ENCODE assay signal across 8 cellular contexts in the genomic region with DNA sequence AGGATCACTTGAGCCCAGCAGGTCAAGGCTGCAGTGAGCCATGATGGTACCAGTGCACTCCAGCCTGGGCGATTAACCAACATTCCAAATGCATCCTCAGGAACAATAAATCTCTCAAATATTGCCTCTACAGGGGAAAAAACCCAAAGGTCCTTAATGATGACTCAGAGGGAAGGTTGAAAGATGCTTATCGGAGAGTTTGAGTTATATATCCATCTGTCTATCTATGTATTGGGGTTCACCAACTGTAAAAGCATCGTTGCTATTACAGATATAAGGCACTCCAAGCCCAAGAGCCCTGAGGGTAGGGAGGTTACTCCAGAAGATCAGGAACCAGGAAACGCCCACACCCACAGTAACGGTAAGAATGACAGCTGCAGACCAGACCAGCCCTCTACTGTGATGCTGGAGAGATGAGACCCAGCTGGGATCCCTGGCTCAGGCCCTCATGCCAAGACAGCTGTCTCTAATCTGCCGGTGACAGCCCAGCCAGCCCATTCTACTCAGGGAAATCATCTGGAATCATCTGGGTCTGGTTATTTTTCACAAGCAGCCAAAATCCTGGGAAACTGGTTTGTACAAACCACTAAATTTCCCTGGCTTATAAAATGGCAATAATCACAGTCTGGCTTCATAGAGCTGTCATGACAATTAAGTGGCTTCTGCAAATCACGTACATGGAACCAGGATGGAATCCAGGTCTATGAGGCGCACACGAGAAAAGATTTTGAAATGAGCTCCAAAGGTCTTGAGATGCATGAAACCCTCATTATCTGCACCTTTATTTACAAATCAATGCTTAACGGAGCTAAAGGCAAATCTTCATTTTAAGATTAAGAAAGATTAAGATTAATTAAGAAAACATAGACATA. TPM values are rescaled to one million over a fixed set of nuclear protein-coding genes. Genes with fewer than 3 reads are reported as not detected.
DNase-seq lines count a peak whose midpoint lies in the region; ATAC-seq and TF ChIP-seq lines count a peak whose summit lies in the region.

No MANE protein-coding gene starts in this region.

- peak in 1 of 2 donors; percentile 38 for ATAC-seq in activated T-cell treated with anti-CD3 and anti-CD28 coated beads, Interleukin-2, amount 50 U/mL, for 4 hours
- peak; percentile 91 to 92 for ATAC-seq in right cardiac atrium
- ATAC-seq in GM21723 (IDR thresholded peaks at IDR 0.05; ENCODE audit: unreplicated experiment), result no peak
- no peak for ATAC-seq in HG03097 (IDR thresholded peaks at IDR 0.05; ENCODE audit: low FRiP score, unreplicated experiment)
- no peak for ATAC-seq in GM19463 (IDR thresholded peaks at IDR 0.05; ENCODE audit: unreplicated experiment)

- peaks cover 3% of the 10 kb centered on the region for H3K9me3 ChIP-seq in HEK293 (ENCODE audit: control insufficient read depth, insufficient read depth, low read depth, low read length)
- H3K9me3 ChIP-seq in right cardiac atrium (ENCODE audit: control insufficient read depth, low read length), result no peaks in the 10 kb centered on the region

- no peaks in the 10 kb centered on the region for H3K9me3 Mint-ChIP-seq in activated T-cell treated with anti-CD3 and anti-CD28 coated beads, Interleukin-2, amount 50 U/mL, for 4 hours

- H3K27me3 ChIP-seq in right cardiac atrium (ENCODE audit: control insufficient read depth, insufficient read depth), result no peaks in the 10 kb centered on the region

- H3K27me3 Mint-ChIP-seq in activated T-cell treated with anti-CD3 and anti-CD28 coated beads, Interleukin-2, amount 50 U/mL, for 4 hours (ENCODE audit: low read depth), result no peaks in the 10 kb centered on the region

- peaks cover 10% of the 10 kb centered on the region for H3K4me1 ChIP-seq in HEK293 (ENCODE audit: control insufficient read depth, insufficient read depth, low read length)
- H3K4me1 ChIP-seq in right cardiac atrium (ENCODE audit: control insufficient read depth, insufficient read depth, low read length), result no peaks in the 10 kb centered on the region

- CTCF ChIA-PET in HEK293 (lab: Yijun Ruan, JAX), result interaction anchor here (0.5 to 13.5 kb wide), 15 partner anchors 8 to 327 kb away, joined by 3 to 749 read pairs (median 5); a partner anchor contains a TSS

- 44% methylated on average over 10 of the region's 10 CpGs for WGBS in right cardiac atrium

- no peaks in the 10 kb centered on the region for H3K36me3 Mint-ChIP-seq in activated T-cell treated with anti-CD3 and anti-CD28 coated beads, Interleukin-2, amount 50 U/mL, for 4 hours (ENCODE audit: insufficient read depth)

- H3K27ac ChIP-seq in HEK293 (ENCODE audit: extremely low read depth, low read depth, low read length) (no peak overlapping the region), right cardiac atrium (ENCODE audit: low read length) (peak overlapping the region; percentile 53)

- peak overlapping the region; percentile 4 for H3K4me3 Mint-ChIP-seq in activated T-cell treated with anti-CD3 and anti-CD28 coated beads, Interleukin-2, amount 50 U/mL, for 4 hours

- H3K4me3 ChIP-seq in HEK293 (ENCODE audit: low read depth, low read length) (no peak overlapping the region), right cardiac atrium (ENCODE audit: low read length) (no peak overlapping the region)

- H3K4me1 Mint-ChIP-seq in activated T-cell treated with anti-CD3 and anti-CD28 coated beads, Interleukin-2, amount 50 U/mL, for 4 hours (ENCODE audit: low read depth), result peaks cover 44% of the 10 kb centered on the region

- H3K36me3 ChIP-seq in HEK293 (ENCODE audit: control insufficient read depth in 2 of 2, insufficient read depth in 1 of 2, low read length in 2 of 2), result no peaks in the 10 kb centered on the region; a peak in 1 of 3 replicates

- POLR2A ChIA-PET in HEK293 (lab: Yijun Ruan, JAX), result interaction anchor here (0.6 to 2.2 kb wide), 9 partner anchors 10 to 150 kb away, joined by 3 to 11 read pairs (median 3); a partner anchor contains a TSS

- DNase-seq in AG08396 (ENCODE audit: low spot score), result peak; percentile 66
- DNase-seq in activated T-cell treated with anti-CD3 and anti-CD28 coated beads, Interleukin-2, amount 50 U/mL, for 4 hours, result no peak
- DNase-seq in right cardiac atrium, result peak; percentile 72 to 83 (median 81)
- no peak for DNase-seq in NCI-H2196 treated with DMSO at 0.1 percent for 48 hours (lab: John Stamatoyannopoulos, UW; ENCODE audit: unreplicated experiment)

- TF ChIP-seq CTCF in HEK293 (tag by site-specific recombination; IDR thresholded peaks at IDR 0.05), result no peak

- intact Hi-C loops in right cardiac atrium (cut with DNase I), result no loop called here

TF ChIP-seq in HEK293, 187 proteins besides CTCF, POLR2A, EP300 and RAD21:
- TF ChIP-seq, protein P1, sequence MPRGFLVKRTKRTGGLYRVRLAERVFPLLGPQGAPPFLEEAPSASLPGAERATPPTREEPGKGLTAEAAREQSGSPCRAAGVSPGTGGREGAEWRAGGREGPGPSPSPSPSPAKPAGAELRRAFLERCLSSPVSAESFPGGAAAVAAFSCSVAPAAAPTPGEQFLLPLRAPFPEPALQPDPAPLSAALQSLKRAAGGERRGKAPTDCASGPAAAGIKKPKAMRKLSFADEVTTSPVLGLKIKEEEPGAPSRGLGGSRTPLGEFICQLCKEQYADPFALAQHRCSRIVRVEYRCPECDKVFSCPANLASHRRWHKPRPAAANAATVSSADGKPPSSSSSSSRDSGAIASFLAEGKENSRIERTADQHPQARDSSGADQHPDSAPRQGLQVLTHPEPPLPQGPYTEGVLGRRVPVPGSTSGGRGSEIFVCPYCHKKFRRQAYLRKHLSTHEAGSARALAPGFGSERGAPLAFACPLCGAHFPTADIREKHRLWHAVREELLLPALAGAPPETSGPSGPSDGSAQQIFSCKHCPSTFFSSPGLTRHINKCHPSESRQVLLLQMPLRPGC (tag by site-specific recombination; IDR thresholded peaks at IDR 0.05), result no peak
- TF ChIP-seq ZBTB1 (tag by site-specific recombination; IDR thresholded peaks at IDR 0.05) (no peak), ZNF202 (tag by site-specific recombination; IDR thresholded peaks at IDR 0.05; ENCODE audit: borderline replicate concordance) (no peak), ZNF791 (tag by site-specific recombination; IDR thresholded peaks at IDR 0.05) (no peak), ZNF335 (tag by site-specific recombination; conservative IDR thresholded peaks at IDR 0.05) (peak; percentile 31; the same call in 1 of the 2 replicates), KLF16 (tag by site-specific recombination; IDR thresholded peaks at IDR 0.05) (no peak), KLF1 (tag by site-specific recombination; IDR thresholded peaks at IDR 0.05) (peak; percentile 41; the same call in 1 of the 2 replicates), GLIS2 (tag by site-specific recombination; IDR thresholded peaks at IDR 0.05) (no peak)
- TF ChIP-seq, protein P2, sequence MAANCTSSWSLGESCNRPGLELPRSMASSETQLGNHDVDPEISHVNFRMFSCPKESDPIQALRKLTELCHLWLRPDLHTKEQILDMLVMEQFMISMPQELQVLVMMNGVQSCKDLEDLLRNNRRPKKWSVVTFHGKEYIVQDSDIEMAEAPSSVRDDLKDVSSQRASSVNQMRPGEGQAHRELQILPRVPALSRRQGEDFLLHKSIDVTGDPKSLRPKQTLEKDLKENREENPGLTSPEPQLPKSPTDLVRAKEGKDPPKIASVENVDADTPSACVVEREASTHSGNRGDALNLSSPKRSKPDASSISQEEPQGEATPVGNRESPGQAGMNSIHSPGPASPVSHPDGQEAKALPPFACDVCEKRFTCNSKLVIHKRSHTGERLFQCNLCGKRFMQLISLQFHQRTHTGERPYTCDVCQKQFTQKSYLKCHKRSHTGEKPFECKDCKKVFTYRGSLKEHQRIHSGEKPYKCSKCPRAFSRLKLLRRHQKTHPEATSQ (tag by site-specific recombination; IDR thresholded peaks at IDR 0.05), result no peak
- TF ChIP-seq, protein P3, sequence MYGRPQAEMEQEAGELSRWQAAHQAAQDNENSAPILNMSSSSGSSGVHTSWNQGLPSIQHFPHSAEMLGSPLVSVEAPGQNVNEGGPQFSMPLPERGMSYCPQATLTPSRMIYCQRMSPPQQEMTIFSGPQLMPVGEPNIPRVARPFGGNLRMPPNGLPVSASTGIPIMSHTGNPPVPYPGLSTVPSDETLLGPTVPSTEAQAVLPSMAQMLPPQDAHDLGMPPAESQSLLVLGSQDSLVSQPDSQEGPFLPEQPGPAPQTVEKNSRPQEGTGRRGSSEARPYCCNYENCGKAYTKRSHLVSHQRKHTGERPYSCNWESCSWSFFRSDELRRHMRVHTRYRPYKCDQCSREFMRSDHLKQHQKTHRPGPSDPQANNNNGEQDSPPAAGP (tag by site-specific recombination; IDR thresholded peaks at IDR 0.05), result no peak
- TF ChIP-seq, protein P4, sequence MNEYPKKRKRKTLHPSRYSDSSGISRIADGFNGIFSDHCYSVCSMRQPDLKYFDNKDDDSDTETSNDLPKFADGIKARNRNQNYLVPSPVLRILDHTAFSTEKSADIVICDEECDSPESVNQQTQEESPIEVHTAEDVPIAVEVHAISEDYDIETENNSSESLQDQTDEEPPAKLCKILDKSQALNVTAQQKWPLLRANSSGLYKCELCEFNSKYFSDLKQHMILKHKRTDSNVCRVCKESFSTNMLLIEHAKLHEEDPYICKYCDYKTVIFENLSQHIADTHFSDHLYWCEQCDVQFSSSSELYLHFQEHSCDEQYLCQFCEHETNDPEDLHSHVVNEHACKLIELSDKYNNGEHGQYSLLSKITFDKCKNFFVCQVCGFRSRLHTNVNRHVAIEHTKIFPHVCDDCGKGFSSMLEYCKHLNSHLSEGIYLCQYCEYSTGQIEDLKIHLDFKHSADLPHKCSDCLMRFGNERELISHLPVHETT (tag by site-specific recombination; IDR thresholded peaks at IDR 0.05), result no peak
- TF ChIP-seq, protein P5, sequence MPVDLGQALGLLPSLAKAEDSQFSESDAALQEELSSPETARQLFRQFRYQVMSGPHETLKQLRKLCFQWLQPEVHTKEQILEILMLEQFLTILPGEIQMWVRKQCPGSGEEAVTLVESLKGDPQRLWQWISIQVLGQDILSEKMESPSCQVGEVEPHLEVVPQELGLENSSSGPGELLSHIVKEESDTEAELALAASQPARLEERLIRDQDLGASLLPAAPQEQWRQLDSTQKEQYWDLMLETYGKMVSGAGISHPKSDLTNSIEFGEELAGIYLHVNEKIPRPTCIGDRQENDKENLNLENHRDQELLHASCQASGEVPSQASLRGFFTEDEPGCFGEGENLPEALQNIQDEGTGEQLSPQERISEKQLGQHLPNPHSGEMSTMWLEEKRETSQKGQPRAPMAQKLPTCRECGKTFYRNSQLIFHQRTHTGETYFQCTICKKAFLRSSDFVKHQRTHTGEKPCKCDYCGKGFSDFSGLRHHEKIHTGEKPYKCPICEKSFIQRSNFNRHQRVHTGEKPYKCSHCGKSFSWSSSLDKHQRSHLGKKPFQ (tag by site-specific recombination; IDR thresholded peaks at IDR 0.05), result no peak

RNA-seq across cellular contexts. Expression of a gene that starts 23.8 kb away (rescaled TPM):
- not detected for total RNA-seq in activated T-cell treated with anti-CD3 and anti-CD28 coated beads, Interleukin-2, amount 50 U/mL, for 4 hours
- not detected for total RNA-seq in right cardiac atrium
- not detected for polyA plus RNA-seq in right cardiac atrium

RNA-seq across cellular contexts. Expression of a gene that starts 26.9 kb away (rescaled TPM):
- 1 to 10 TPM; 1.5 to 3.1 (median 2.2) TPM for total RNA-seq in activated T-cell treated with anti-CD3 and anti-CD28 coated beads, Interleukin-2, amount 50 U/mL, for 4 hours
- 1 to 10 TPM in 1 of 4 donors, under 1 TPM in 3; 0.53 to 1.5 (median 0.75) TPM for total RNA-seq in right cardiac atrium
- 0.97 TPM for polyA plus RNA-seq in right cardiac atrium

Comparison
In these comparisons a context has a peak if more than half of its experiments do, and no peak if none do; other contexts are left out.
1. DNase-seq: peak in AG08396 (single experiment) and right cardiac atrium (3 of 3); none in activated T-cell treated with anti-CD3 and anti-CD28 coated beads, Interleukin-2, amount 50 U/mL, for 4 hours (single experiment) and NCI-H2196 treated with DMSO at 0.1 percent for 48 hours (single experiment).
2. ATAC-seq: peak in right cardiac atrium (2 of 2); none in GM21723 (single experiment), HG03097 (single experiment) and GM19463 (single experiment).